ENCODE assay signal across 8 cellular contexts in the genomic region with DNA sequence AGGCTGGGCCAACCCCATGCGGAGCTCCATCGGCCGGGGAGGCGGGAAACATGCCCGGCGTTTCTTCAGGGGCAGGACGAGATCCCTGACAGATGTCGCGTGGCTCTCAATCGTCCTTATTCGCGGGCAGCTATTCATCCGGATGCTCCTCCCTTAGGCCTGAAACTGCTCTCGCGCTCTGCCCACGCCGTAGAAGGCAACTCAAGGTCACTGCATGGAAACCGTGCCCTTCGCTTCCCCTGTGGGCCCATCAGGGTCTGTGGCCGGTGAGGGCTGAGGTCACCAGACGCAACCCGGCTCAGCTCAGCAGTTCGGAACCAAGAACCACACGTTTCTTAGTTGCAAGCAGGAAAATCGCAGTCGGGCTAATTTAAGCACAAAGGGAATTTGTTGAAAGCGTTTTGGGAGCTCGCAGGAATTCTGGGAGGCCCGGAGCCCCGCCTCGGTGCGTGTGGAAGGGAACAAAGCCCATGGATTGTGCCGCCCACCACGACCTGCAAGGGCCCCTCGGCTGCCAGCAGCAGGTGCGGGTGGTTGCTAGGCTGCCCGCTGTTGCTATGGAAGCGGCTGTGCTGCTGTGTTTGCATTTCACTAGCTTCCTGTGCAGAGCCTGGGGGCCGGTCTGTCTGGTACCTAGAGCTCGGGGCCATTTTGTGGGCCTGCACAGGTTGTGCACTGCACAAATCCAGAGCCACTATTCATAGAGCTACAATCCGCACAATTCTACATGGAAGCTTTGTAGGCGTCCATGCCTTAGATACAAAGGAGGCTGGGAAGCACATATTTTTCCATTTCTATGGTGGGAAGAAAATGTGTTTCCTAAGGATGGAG. TPM values are rescaled to one million over a fixed set of nuclear protein-coding genes. Genes with fewer than 3 reads are reported as not detected.
A peak's percentile ranks its signal among the peaks of the same experiment; 100 is the strongest.
DNase-seq lines count a peak whose midpoint lies in the region; ATAC-seq and TF ChIP-seq lines count a peak whose summit lies in the region.

No MANE protein-coding gene starts in this region.

- peak overlapping the region; percentile 16 for H3K27ac Mint-ChIP-seq in activated T-cell treated with anti-CD3 and anti-CD28 coated beads, Interleukin-2, amount 50 U/mL, for 72 hours

- peak overlapping the region; percentile 75 to 94 for H3K4me3 Mint-ChIP-seq in activated T-cell treated with anti-CD3 and anti-CD28 coated beads, Interleukin-2, amount 50 U/mL, for 72 hours

- H3K9me3 Mint-ChIP-seq in activated T-cell treated with anti-CD3 and anti-CD28 coated beads, Interleukin-2, amount 50 U/mL, for 72 hours: no peaks in the 10 kb centered on the region

- no peaks in the 10 kb centered on the region for H4K20me1 ChIP-seq in neural cell (ENCODE audit: insufficient read depth)

- POLR2A ChIA-PET in AG04450 (lab: Yijun Ruan, JAX): interaction anchor here (0.7 to 1.4 kb wide), 4 partner anchors 66 to 116 kb away, joined by 3 to 6 read pairs (median 4); a partner anchor contains a TSS

- peak overlapping the region; percentile 84 for H2AFZ ChIP-seq in neural cell (ENCODE audit: low read depth, low read length)

- peak; percentile 80 for TF ChIP-seq EP300 in neural cell (conservative IDR thresholded peaks at IDR 0.05; ENCODE audit: poor library complexity, severe bottlenecking)

- peaks cover 3 to 23% (median 15%) of the 10 kb centered on the region in 5 donors for H3K4me1 ChIP-seq in subcutaneous abdominal adipose tissue (ENCODE audit: control insufficient read depth in 5 of 5, insufficient read depth in 5 of 5, low read length in 5 of 5)

- TF ChIP-seq CTCF in AG04450 (IDR thresholded peaks at IDR 0.05; ENCODE audit: low read depth, low read length): no peak
- no peak for TF ChIP-seq CTCF in fibroblast of mammary gland (conservative IDR thresholded peaks at IDR 0.05; ENCODE audit: control insufficient read depth, insufficient read depth, low read depth, low read length)
- no peak for TF ChIP-seq CTCF in neural cell (IDR thresholded peaks at IDR 0.05; ENCODE audit: poor library complexity, severe bottlenecking)

- ATAC-seq in GM19023 (IDR thresholded peaks at IDR 0.05; ENCODE audit: unreplicated experiment) (peak; percentile 84), HG03280 (IDR thresholded peaks at IDR 0.05; ENCODE audit: unreplicated experiment) (peak; percentile 90)
- ATAC-seq in activated T-cell treated with anti-CD3 and anti-CD28 coated beads, Interleukin-2, amount 50 U/mL, for 72 hours (replicated peaks in 1 of 2): peak; percentile 78 to 80

- H3K79me2 ChIP-seq in neural cell (replicated peaks; ENCODE audit: insufficient read depth, low read length): no peaks in the 10 kb centered on the region

- peaks cover 17% of the 10 kb centered on the region for H3K4me1 Mint-ChIP-seq in activated T-cell treated with anti-CD3 and anti-CD28 coated beads, Interleukin-2, amount 50 U/mL, for 72 hours (ENCODE audit: low read depth)

- H3F3A ChIP-seq in neural cell (ENCODE audit: insufficient read depth, low read length, poor library complexity, severe bottlenecking): no peaks in the 10 kb centered on the region

- H3K4me2 ChIP-seq in neural cell (ENCODE audit: low read length): peak overlapping the region; percentile 78

- no peak for DNase-seq in AG04450 (ENCODE audit: low read depth, low spot score)
- peak; percentile 90 for DNase-seq in NCI-H524 treated with DMSO at 0.1 percent for 48 hours (lab: John Stamatoyannopoulos, UW)
- DNase-seq in activated T-cell treated with anti-CD3 and anti-CD28 coated beads, Interleukin-2, amount 50 U/mL, for 72 hours: peak; percentile 70 to 75
- DNase-seq in fibroblast of mammary gland (ENCODE audit: low read depth): peak; percentile 26

- H3K4me3 ChIP-seq in AG04450 (ENCODE audit: low read depth, low read length) (no peak overlapping the region), fibroblast of mammary gland (ENCODE audit: control insufficient read depth, low read depth, low read length) (no peak overlapping the region), neural cell (ENCODE audit: low read length) (peak overlapping the region; percentile 68), subcutaneous abdominal adipose tissue (ENCODE audit: low read depth in 1 of 5, low read length in 5 of 5) (peak overlapping the region; percentile 42 to 62 (median 58))

- H3K36me3 Mint-ChIP-seq in activated T-cell treated with anti-CD3 and anti-CD28 coated beads, Interleukin-2, amount 50 U/mL, for 72 hours (ENCODE audit: insufficient read depth in 2 of 2): no peaks in the 10 kb centered on the region

- peaks cover 3% of the 10 kb centered on the region for H3K27me3 ChIP-seq in AG04450 (ENCODE audit: control insufficient read depth, insufficient read depth, low read length)
- no peaks in the 10 kb centered on the region for H3K27me3 ChIP-seq in neural cell (ENCODE audit: insufficient read depth, low read depth, low read length)
- H3K27me3 ChIP-seq in subcutaneous abdominal adipose tissue (ENCODE audit: control insufficient read depth in 5 of 5, insufficient read depth in 4 of 5, low read length in 5 of 5): peaks cover 0 to 23% (median 5%) of the 10 kb centered on the region in 5 donors

- no peaks in the 10 kb centered on the region for H3K9me2 ChIP-seq in neural cell (ENCODE audit: insufficient read depth, low read length)

- CTCF ChIA-PET in AG04450 (lab: Charles Lee): interaction anchor here (0.6 to 3.1 kb wide), 7 partner anchors 73 to 453 kb away, joined by 3 to 19 read pairs (median 5); no protein-coding TSS in a partner anchor

- peak overlapping the region; percentile 21 for H3K27ac ChIP-seq in AG04450 (ENCODE audit: low read depth, low read length)
- H3K27ac ChIP-seq in neural cell (ENCODE audit: low read length): peak overlapping the region; percentile 100
- H3K27ac ChIP-seq in subcutaneous abdominal adipose tissue (ENCODE audit: low read depth, low read length): no peak overlapping the region

- H3K27me3 Mint-ChIP-seq in activated T-cell treated with anti-CD3 and anti-CD28 coated beads, Interleukin-2, amount 50 U/mL, for 72 hours (ENCODE audit: low read depth): no peaks in the 10 kb centered on the region

- peaks cover 9% of the 10 kb centered on the region for H3K9me3 ChIP-seq in AG04450 (ENCODE audit: control insufficient read depth, insufficient read depth, low read length)
- H3K9me3 ChIP-seq in neural cell (ENCODE audit: low read length): no peaks in the 10 kb centered on the region
- peaks cover 0 to 5% (median 3%) of the 10 kb centered on the region in 5 donors for H3K9me3 ChIP-seq in subcutaneous abdominal adipose tissue (ENCODE audit: control insufficient read depth in 5 of 5, low read length in 5 of 5)

- H3K9ac ChIP-seq in neural cell (ENCODE audit: low read length) (peak overlapping the region; percentile 94), subcutaneous abdominal adipose tissue (ENCODE audit: low read length in 5 of 5) (peak overlapping the region in 4 of 5 donors; percentile 28 to 80 (median 68))

- peak; percentile 26 for TF ChIP-seq RAD21 in neural cell (conservative IDR thresholded peaks at IDR 0.05)

- no peaks in the 10 kb centered on the region for H3K36me3 ChIP-seq in neural cell (ENCODE audit: insufficient read depth, low read length)
- H3K36me3 ChIP-seq in subcutaneous abdominal adipose tissue (ENCODE audit: control insufficient read depth in 5 of 5, insufficient read depth in 5 of 5, low read length in 5 of 5): no peaks in the 10 kb centered on the region

TF ChIP-seq in neural cell, 6 proteins besides CTCF, POLR2A, EP300 and RAD21 (continues in another document):
- TF ChIP-seq MXI1 (conservative IDR thresholded peaks at IDR 0.05; ENCODE audit: poor library complexity, severe bottlenecking) (peak; percentile 63), EZH2 (IDR thresholded peaks at IDR 0.05; ENCODE audit: borderline replicate concordance, insufficient read depth, low read length, poor library complexity, severe bottlenecking) (no peak), SMC3 (conservative IDR thresholded peaks at IDR 0.05; ENCODE audit: poor library complexity) (peak; percentile 29), TAF1 (IDR thresholded peaks at IDR 0.05; ENCODE audit: low read depth) (peak; percentile 78), POLR2AphosphoS5 (IDR thresholded peaks at IDR 0.05) (peak; percentile 75)

RNA-seq across cellular contexts. Expression of a gene that starts 6.1 kb away (rescaled TPM):
- polyA plus RNA-seq in AG04450 (2011; rRNA removed) (not detected in 2 replicates), neural cell (0.33 TPM in 1 of 2 replicates, not detected in the other)
- polyA minus RNA-seq in AG04450 (2011; rRNA and poly(A)+ RNA removed): not detected in 2 replicates
- total RNA-seq in activated T-cell treated with anti-CD3 and anti-CD28 coated beads, Interleukin-2, amount 50 U/mL, for 72 hours: not detected
- polyA minus RNA-seq in neural cell: not detected in 2 replicates

RNA-seq across cellular contexts. Expression of a gene that starts 51.5 kb away (rescaled TPM):
- not detected in 2 replicates for polyA plus RNA-seq in AG04450 (2011; rRNA removed)
- not detected in 2 replicates for polyA minus RNA-seq in AG04450 (2011; rRNA and poly(A)+ RNA removed)
- not detected for total RNA-seq in activated T-cell treated with anti-CD3 and anti-CD28 coated beads, Interleukin-2, amount 50 U/mL, for 72 hours
- not detected in 2 replicates for polyA plus RNA-seq in neural cell
- not detected in 2 replicates for polyA minus RNA-seq in neural cell

RNA-seq across cellular contexts. Expression of a gene that starts 57.0 kb away (rescaled TPM):
- polyA plus RNA-seq in AG04450 (2011; rRNA removed) (0.68 and 0.73 TPM in 2 replicates), neural cell (1.7 and 4.0 TPM in 2 replicates)
- 0.18 TPM in 1 of 2 replicates, not detected in the other for polyA minus RNA-seq in AG04450 (2011; rRNA and poly(A)+ RNA removed)
- total RNA-seq in activated T-cell treated with anti-CD3 and anti-CD28 coated beads, Interleukin-2, amount 50 U/mL, for 72 hours: under 1 TPM; 0.21 to 0.41 TPM
- polyA minus RNA-seq in neural cell: 0.93 and 1.2 TPM in 2 replicates

Comparison
In these comparisons a context has a peak if more than half of its experiments do, and no peak if none do; other contexts are left out.
1. H3K4me3 ChIP-seq: peak in neural cell (single experiment) and subcutaneous abdominal adipose tissue (5 of 5); none in AG04450 (single experiment) and fibroblast of mammary gland (single experiment).
2. Peak in every context shown above with its lines, with median percentiles within 50 percentile points of each other: ATAC-seq.